In genomic region chr4:120921456-120922389, GRCh38 we compare ENCODE assay signal across 1 cellular context.
TF ChIP-seq lines count a peak whose summit lies in the region.

No MANE protein-coding gene starts in this region.

TF ChIP-seq in HCT116, 20 proteins besides CTCF, POLR2A, EP300 and RAD21 (continued from another document):
- no peak for TF ChIP-seq ATF3 (IDR thresholded peaks at IDR 0.05)
- no peak for TF ChIP-seq EZH2 (IDR thresholded peaks at IDR 0.05)
- TF ChIP-seq FOSL1 (IDR thresholded peaks at IDR 0.05; ENCODE audit: low read depth): no peak
- TF ChIP-seq, protein P1, sequence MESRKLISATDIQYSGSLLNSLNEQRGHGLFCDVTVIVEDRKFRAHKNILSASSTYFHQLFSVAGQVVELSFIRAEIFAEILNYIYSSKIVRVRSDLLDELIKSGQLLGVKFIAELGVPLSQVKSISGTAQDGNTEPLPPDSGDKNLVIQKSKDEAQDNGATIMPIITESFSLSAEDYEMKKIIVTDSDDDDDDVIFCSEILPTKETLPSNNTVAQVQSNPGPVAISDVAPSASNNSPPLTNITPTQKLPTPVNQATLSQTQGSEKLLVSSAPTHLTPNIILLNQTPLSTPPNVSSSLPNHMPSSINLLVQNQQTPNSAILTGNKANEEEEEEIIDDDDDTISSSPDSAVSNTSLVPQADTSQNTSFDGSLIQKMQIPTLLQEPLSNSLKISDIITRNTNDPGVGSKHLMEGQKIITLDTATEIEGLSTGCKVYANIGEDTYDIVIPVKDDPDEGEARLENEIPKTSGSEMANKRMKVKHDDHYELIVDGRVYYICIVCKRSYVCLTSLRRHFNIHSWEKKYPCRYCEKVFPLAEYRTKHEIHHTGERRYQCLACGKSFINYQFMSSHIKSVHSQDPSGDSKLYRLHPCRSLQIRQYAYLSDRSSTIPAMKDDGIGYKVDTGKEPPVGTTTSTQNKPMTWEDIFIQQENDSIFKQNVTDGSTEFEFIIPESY (IDR thresholded peaks at IDR 0.05; ENCODE audit: extremely low read depth, insufficient replicate concordance, low read length): no peak
- no peak for TF ChIP-seq YY1 (IDR thresholded peaks at IDR 0.05; ENCODE audit: extremely low read depth, insufficient replicate concordance, low read depth, low read length)
- no peak for TF ChIP-seq TCF7L2 (IDR thresholded peaks at IDR 0.05; ENCODE audit: borderline replicate concordance, extremely low read depth, insufficient read depth, insufficient read length)
- TF ChIP-seq MAX (IDR thresholded peaks at IDR 0.05): peak; percentile 53
- TF ChIP-seq SP1 (IDR thresholded peaks at IDR 0.05; ENCODE audit: low read depth): no peak
- TF ChIP-seq EGR1 (IDR thresholded peaks at IDR 0.05; ENCODE audit: low read depth): peak; percentile 90
- no peak for TF ChIP-seq CBX3 (IDR thresholded peaks at IDR 0.05; ENCODE audit: low read depth)
- TF ChIP-seq SRF (IDR thresholded peaks at IDR 0.05; ENCODE audit: low read depth): no peak
